ENCODE assay signal across 1 cellular context in genomic region chr19:17482877-17483604, GRCh38.
TF ChIP-seq lines count a peak whose summit lies in the region.

No MANE protein-coding gene starts in this region.

TF ChIP-seq in GM12878, 131 proteins besides CTCF, POLR2A, EP300 and RAD21:
- no peak for TF ChIP-seq MTA2 (IDR thresholded peaks at IDR 0.05; ENCODE audit: low read depth)
- peak; percentile 98 for TF ChIP-seq ZNF24 (IDR thresholded peaks at IDR 0.05)
- no peak for TF ChIP-seq MEF2A (IDR thresholded peaks at IDR 0.05; ENCODE audit: insufficient read depth, low read depth, low read length)
- no peak for TF ChIP-seq TAF1 (IDR thresholded peaks at IDR 0.05; ENCODE audit: borderline replicate concordance, low read depth, low read length)
- TF ChIP-seq NR2C1 (IDR thresholded peaks at IDR 0.05), result no peak
- TF ChIP-seq SMAD5 (IDR thresholded peaks at IDR 0.05; ENCODE audit: low read depth), result no peak
- no peak for TF ChIP-seq STAT3 (IDR thresholded peaks at IDR 0.05; ENCODE audit: low read depth, low read length)
- TF ChIP-seq RB1 (IDR thresholded peaks at IDR 0.05; ENCODE audit: borderline replicate concordance), result no peak
